ENCODE assay signal across 1 cellular context in the genomic region with DNA sequence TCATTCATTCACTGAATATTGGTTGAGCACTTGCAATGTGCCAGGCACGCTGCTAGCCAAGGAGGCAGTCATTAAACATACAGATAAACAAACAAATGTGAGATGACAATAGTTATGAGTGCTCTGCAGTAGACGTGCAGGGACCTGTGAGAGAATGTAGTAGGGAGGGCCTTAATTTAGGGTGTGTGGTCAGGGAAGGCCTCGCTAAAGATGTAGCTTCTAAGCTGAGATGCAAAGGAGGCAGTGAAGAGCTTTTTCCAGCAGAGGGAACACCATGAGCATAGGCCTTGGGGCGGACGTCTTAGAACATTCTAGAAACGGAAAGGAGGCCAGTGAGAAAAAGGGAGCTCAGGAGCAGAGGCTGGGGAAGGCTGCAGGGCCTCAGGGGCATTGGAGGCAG.
TF ChIP-seq lines count a peak whose summit lies in the region.

No MANE protein-coding gene starts in this region.

TF ChIP-seq in GM12878, 131 proteins besides CTCF, POLR2A, EP300 and RAD21:
- TF ChIP-seq GATAD2B (conservative IDR thresholded peaks at IDR 0.05; ENCODE audit: low read depth) (no peak), RCOR1 (conservative IDR thresholded peaks at IDR 0.05; ENCODE audit: low read depth, low read length) (0 out of 2 replicates have a peak, but pooled peaks have one; percentile 42), CBFB (IDR thresholded peaks at IDR 0.05; ENCODE audit: low read depth) (no peak)
- TF ChIP-seq, protein P1, sequence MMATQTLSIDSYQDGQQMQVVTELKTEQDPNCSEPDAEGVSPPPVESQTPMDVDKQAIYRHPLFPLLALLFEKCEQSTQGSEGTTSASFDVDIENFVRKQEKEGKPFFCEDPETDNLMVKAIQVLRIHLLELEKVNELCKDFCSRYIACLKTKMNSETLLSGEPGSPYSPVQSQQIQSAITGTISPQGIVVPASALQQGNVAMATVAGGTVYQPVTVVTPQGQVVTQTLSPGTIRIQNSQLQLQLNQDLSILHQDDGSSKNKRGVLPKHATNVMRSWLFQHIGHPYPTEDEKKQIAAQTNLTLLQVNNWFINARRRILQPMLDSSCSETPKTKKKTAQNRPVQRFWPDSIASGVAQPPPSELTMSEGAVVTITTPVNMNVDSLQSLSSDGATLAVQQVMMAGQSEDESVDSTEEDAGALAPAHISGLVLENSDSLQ (IDR thresholded peaks at IDR 0.05): no peak
- TF ChIP-seq, protein P2, sequence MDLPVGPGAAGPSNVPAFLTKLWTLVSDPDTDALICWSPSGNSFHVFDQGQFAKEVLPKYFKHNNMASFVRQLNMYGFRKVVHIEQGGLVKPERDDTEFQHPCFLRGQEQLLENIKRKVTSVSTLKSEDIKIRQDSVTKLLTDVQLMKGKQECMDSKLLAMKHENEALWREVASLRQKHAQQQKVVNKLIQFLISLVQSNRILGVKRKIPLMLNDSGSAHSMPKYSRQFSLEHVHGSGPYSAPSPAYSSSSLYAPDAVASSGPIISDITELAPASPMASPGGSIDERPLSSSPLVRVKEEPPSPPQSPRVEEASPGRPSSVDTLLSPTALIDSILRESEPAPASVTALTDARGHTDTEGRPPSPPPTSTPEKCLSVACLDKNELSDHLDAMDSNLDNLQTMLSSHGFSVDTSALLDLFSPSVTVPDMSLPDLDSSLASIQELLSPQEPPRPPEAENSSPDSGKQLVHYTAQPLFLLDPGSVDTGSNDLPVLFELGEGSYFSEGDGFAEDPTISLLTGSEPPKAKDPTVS (IDR thresholded peaks at IDR 0.05; ENCODE audit: low read depth, low read length): peak; percentile 86; the same call in 1 of the 2 replicates
